10 cellular contexts compared by ENCODE assay signal in genomic region chr21:40783404-40783803, GRCh38.
"Had no signal": no experiment of that assay in that cellular context is flagged by ENCODE, and none has a peak within 500 bp of the region (broad histone marks: within the 10 kb centered on the region; RNA-seq: fewer than 3 reads in every experiment).

No MANE protein-coding gene starts in this region.

- ATAC-seq: GM23338, HCT116 had no signal

- FAIRE-seq: H54 had no signal

- H2AFZ ChIP-seq: GM23248, GM23338 had no signal

- H3K9me3 ChIP-seq: HAP-1 had no signal

- H3K4me2 ChIP-seq: GM23338 had no signal

- H3K9ac ChIP-seq: GM23248 had no signal

- H3K4me1 ChIP-seq: HAP-1 had no signal

- H3K36me3 ChIP-seq: HAP-1 had no signal

- H3K27ac ChIP-seq: GM23248 had no signal

- H3K4me3 ChIP-seq: GM23248, GM23338, HAP-1 had no signal

- DNase-seq: GM23248, GOT3, H7, H9, HCEC 1CT, HFFc6 had no signal
